1 cellular context compared by ENCODE assay signal in the genomic region with DNA sequence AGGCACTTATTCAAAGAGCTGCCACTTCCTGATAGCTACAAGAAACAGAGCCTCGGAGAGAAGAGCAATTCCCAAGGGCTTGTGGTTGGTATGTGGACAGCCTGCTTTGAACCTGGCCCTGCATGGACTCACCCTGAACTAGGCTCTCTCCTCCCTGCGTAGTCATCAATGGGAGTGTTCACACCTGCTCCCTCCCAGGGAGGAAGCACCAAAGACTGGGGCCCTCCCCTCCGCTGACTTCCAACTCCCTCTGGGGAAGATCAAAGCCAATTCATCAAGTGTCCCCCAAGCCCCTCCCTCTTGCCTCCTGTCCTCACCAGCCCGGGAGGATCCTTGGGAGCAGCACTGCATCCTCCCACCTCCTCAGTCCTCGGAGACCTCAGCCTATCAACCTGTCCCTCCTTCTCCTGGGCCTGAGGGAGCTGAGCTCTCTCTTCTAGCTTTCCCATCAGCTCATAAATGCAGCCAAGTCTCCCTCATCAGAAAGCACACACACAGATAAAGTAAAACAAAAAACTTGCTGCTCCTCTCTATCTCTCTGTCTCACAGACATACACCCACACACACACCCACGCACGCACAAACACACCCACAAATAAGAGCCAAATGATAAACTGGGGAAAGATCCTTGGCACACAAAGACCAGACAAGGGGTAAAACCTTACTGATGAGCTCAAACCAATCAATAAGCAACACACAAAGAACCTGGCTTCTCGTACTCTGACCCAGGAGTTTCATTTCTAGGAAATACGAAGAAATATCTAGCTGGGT.
TF ChIP-seq lines count a peak whose summit lies in the region.

No MANE protein-coding gene starts in this region.

TF ChIP-seq in GM12878, 131 proteins besides CTCF, POLR2A, EP300 and RAD21 (continued from another document):
- peak; percentile 65 for TF ChIP-seq MEF2B (IDR thresholded peaks at IDR 0.05; ENCODE audit: partially characterized antibody, poor library complexity, severe bottlenecking)
- TF ChIP-seq JUNB (IDR thresholded peaks at IDR 0.05) = no peak
- no peak for TF ChIP-seq ESRRA (IDR thresholded peaks at IDR 0.05; ENCODE audit: low read length)
- peak in 1 of 2 experiments; percentile 35; a peak in 2 of 4 replicates for TF ChIP-seq IKZF2 (IDR thresholded peaks at IDR 0.05)
- peak; percentile 44; the same call in 1 of the 2 replicates for TF ChIP-seq HDGF (IDR thresholded peaks at IDR 0.05)
- TF ChIP-seq IKZF1 (conservative IDR thresholded peaks at IDR 0.05) = peak; percentile 65; the same call in 1 of the 2 replicates
- TF ChIP-seq RELB (IDR thresholded peaks at IDR 0.05; ENCODE audit: low read depth) = peak; percentile 33; the same call in 1 of the 2 replicates
